In the genomic region with DNA sequence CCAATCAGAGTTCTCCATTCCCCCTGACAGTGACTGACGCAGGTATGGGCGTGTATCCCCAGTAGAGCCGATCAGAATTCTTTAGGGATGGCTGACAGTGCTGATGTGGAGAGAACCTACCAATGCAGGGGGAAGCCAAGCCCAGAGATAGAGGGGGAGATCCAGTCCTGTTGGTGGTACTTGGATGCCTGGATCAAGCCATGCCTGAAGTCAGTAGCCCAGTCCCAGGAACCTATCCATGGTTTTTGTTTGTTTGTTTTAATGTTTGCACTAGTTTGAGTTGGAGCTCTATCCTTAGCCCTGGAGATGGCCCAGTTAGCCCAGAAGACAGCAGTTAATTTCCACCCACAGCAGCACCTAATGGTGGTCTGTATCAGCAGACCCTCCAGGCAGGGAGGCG, we compare ENCODE assay signal across 39 cellular contexts. TPM values are rescaled to one million over a fixed set of nuclear protein-coding genes. Genes with fewer than 3 reads are reported as not detected.
"Had no signal": no experiment of that assay in that cellular context is flagged by ENCODE, and none has a peak within 500 bp of the region (broad histone marks: within the 10 kb centered on the region; RNA-seq: fewer than 3 reads in every experiment).

No MANE protein-coding gene starts in this region.

- H3K27me3 ChIP-seq: MG63 had no signal

- DNase-seq: Karpas-422, Kasumi-1, MG63, MM.1S, MV-4-11, NCI-H1048, NCI-H1092, NCI-H1092 treated with DMSO at 0.1 percent for 48 hours, NCI-H1105, NCI-H1105 treated with DMSO at 0.1 percent for 48 hours, NCI-H1417, NCI-H1417 treated with DMSO at 0.1 percent for 48 hours, NCI-H1436, NCI-H1436 treated with DMSO at 0.1 percent for 48 hours, NCI-H146, NCI-H1694, NCI-H1694 treated with DMSO at 0.1 percent for 48 hours, NCI-H187, NCI-H187 treated with DMSO at 0.1 percent for 48 hours, NCI-H1930, NCI-H2029, NCI-H2029 treated with DMSO at 0.1 percent for 48 hours, NCI-H2081, NCI-H2081 treated with DMSO at 0.1 percent for 48 hours, NCI-H2107, NCI-H2171, NCI-H2171 treated with DMSO at 0.1 percent for 48 hours, NCI-H2227 treated with DMSO at 0.1 percent for 48 hours, NCI-H226, NCI-H345, NCI-H446, NCI-H446 treated with DMSO at 0.1 percent for 48 hours, NCI-H510A, NCI-H510A treated with DMSO at 0.1 percent for 48 hours, NCI-H524 had no signal

- H3K36me3 ChIP-seq: MG63 had no signal

- H3K9me3 ChIP-seq: MG63 had no signal

- H3K4me3 ChIP-seq: MG63 had no signal

RNA-seq across cellular contexts. Expression of a gene that starts 40.2 kb away (rescaled TPM):
- total RNA-seq: LHCN-M2, M059J, MCF 10A, NCI-H460 had no signal
